Comparison of ENCODE assay signal across 11 cellular contexts in genomic region chr22:23892626-23893445, GRCh38. TPM values are rescaled to one million over a fixed set of nuclear protein-coding genes. Genes with fewer than 3 reads are reported as not detected.
DNase-seq lines count a peak whose midpoint lies in the region; ATAC-seq and TF ChIP-seq lines count a peak whose summit lies in the region.
"Had no signal": no experiment of that assay in that cellular context is flagged by ENCODE, and none has a peak within 500 bp of the region (broad histone marks: within the 10 kb centered on the region; RNA-seq: fewer than 3 reads in every experiment).

No MANE protein-coding gene starts in this region.

- peak overlapping the region; percentile 97 for H3K27ac Mint-ChIP-seq in CD4-positive, alpha-beta T cell
- H3K27ac Mint-ChIP-seq in activated naive CD8-positive, alpha-beta T cell treated with anti-CD3 and anti-CD28 coated beads, Interleukin-2, amount 50 U/mL, for 24 hours = peak overlapping the region; percentile 98
- peak overlapping the region; percentile 70 to 99 (median 97) for H3K27ac Mint-ChIP-seq in naive thymus-derived CD8-positive, alpha-beta T cell
- no peak overlapping the region for H3K27ac Mint-ChIP-seq in HFFc6

- H3K4me3 ChIP-seq in HUES64 (ENCODE audit: low read length) = peak overlapping the region; percentile 82; the same call in 1 of the 2 replicates

- peaks cover 29% of the 10 kb centered on the region for H3K4me1 Mint-ChIP-seq in CD4-positive, alpha-beta T cell (ENCODE audit: low read depth)
- peaks cover 26% of the 10 kb centered on the region for H3K4me1 Mint-ChIP-seq in activated naive CD8-positive, alpha-beta T cell treated with anti-CD3 and anti-CD28 coated beads, Interleukin-2, amount 50 U/mL, for 24 hours
- peaks cover 18 to 37% (median 27%) of the 10 kb centered on the region in 4 donors for H3K4me1 Mint-ChIP-seq in naive thymus-derived CD8-positive, alpha-beta T cell
- H3K4me1 Mint-ChIP-seq in HFFc6 (ENCODE audit: low read depth) = peaks cover 33% of the 10 kb centered on the region

- H3K9me3 ChIP-seq in CD4-positive, alpha-beta T cell (ENCODE audit: control insufficient read depth, low read length) = no peaks in the 10 kb centered on the region
- peaks cover 11% of the 10 kb centered on the region; the same call in 1 of the 2 replicates for H3K9me3 ChIP-seq in HUES64 (ENCODE audit: insufficient read depth, low read depth, low read length)
- H3K9me3 ChIP-seq: upper lobe of left lung had no signal

- H3K9me3 Mint-ChIP-seq in CD4-positive, alpha-beta T cell = no peaks in the 10 kb centered on the region
- no peaks in the 10 kb centered on the region for H3K9me3 Mint-ChIP-seq in activated naive CD8-positive, alpha-beta T cell treated with anti-CD3 and anti-CD28 coated beads, Interleukin-2, amount 50 U/mL, for 24 hours
- H3K9me3 Mint-ChIP-seq in naive thymus-derived CD8-positive, alpha-beta T cell = no peaks in the 10 kb centered on the region
- H3K9me3 Mint-ChIP-seq in HFFc6 = no peaks in the 10 kb centered on the region

- no peak overlapping the region for H3K9ac ChIP-seq in HUES64 (ENCODE audit: low read depth, low read length)

- H3K36me3 Mint-ChIP-seq in CD4-positive, alpha-beta T cell (ENCODE audit: low read depth) = peaks cover 38% of the 10 kb centered on the region
- peaks cover 28% of the 10 kb centered on the region for H3K36me3 Mint-ChIP-seq in activated naive CD8-positive, alpha-beta T cell treated with anti-CD3 and anti-CD28 coated beads, Interleukin-2, amount 50 U/mL, for 24 hours (ENCODE audit: low read depth)
- H3K36me3 Mint-ChIP-seq in naive thymus-derived CD8-positive, alpha-beta T cell = peaks cover 0 to 11% (median 2%) of the 10 kb centered on the region in 3 donors
- peaks cover 15% of the 10 kb centered on the region for H3K36me3 Mint-ChIP-seq in HFFc6 (ENCODE audit: low read depth)

- intact Hi-C loops in CD4-positive, alpha-beta T cell (cut with DNase I, micrococcal nuclease) = loop anchor here in 1 of 2 experiments (5.0 kb wide), 1 partner anchor 36 kb away; the partner anchor contains the start of gene SLC2A11

- H3K27me3 Mint-ChIP-seq in CD4-positive, alpha-beta T cell = no peaks in the 10 kb centered on the region
- no peaks in the 10 kb centered on the region for H3K27me3 Mint-ChIP-seq in activated naive CD8-positive, alpha-beta T cell treated with anti-CD3 and anti-CD28 coated beads, Interleukin-2, amount 50 U/mL, for 24 hours
- no peaks in the 10 kb centered on the region for H3K27me3 Mint-ChIP-seq in naive thymus-derived CD8-positive, alpha-beta T cell
- peaks cover 5% of the 10 kb centered on the region for H3K27me3 Mint-ChIP-seq in HFFc6 (ENCODE audit: insufficient read depth)

- peaks cover 24% of the 10 kb centered on the region for H3K4me1 ChIP-seq in HUES64 (ENCODE audit: insufficient read depth, low read length)

- CTCF ChIA-PET in CD4-positive, alpha-beta T cell (lab: Charles Lee) = interaction anchor here (1.3 to 2.2 kb wide), 4 partner anchors 21 to 43 kb away, joined by 4 to 16 read pairs (median 12); partner anchors contain the start of gene SLC2A11

- 89% methylated on average over 8 of the region's 8 CpGs for WGBS in HUES64

- H3K36me3 ChIP-seq in HUES64 (ENCODE audit: insufficient read depth, low read length) = peaks cover 22% of the 10 kb centered on the region

- H3K27ac ChIP-seq in CD4-positive, alpha-beta T cell (ENCODE audit: low read depth, low read length) = no peak overlapping the region
- H3K27ac ChIP-seq in HUES64 (ENCODE audit: low read depth, low read length) = no peak overlapping the region

- POLR2A ChIA-PET in CD4-positive, alpha-beta T cell (lab: Charles Lee) = interaction anchor here (0.7 to 3.3 kb wide), 6 partner anchors 20 to 534 kb away, joined by 3 to 89 read pairs (median 10); partner anchors contain the start of genes ADORA2A, SLC2A11, SMARCB1 and ZNF70
- POLR2A ChIA-PET in naive thymus-derived CD8-positive, alpha-beta T cell (lab: Charles Lee) = interaction anchor here (0.8 to 3.3 kb wide), 5 partner anchors 9 to 662 kb away, joined by 3 to 52 read pairs (median 26); partner anchors contain the start of genes GUCD1 and SLC2A11

- H3K27me3 ChIP-seq in CD4-positive, alpha-beta T cell (ENCODE audit: control insufficient read depth, insufficient read depth, low read length) = no peaks in the 10 kb centered on the region
- H3K27me3 ChIP-seq in HUES64 (ENCODE audit: insufficient read depth, low read length) = no peaks in the 10 kb centered on the region
- H3K27me3 ChIP-seq: upper lobe of left lung had no signal

- TF ChIP-seq CTCF in CD4-positive, alpha-beta T cell (IDR thresholded peaks at IDR 0.05) = no peak
- TF ChIP-seq CTCF in HFFc6 (IDR thresholded peaks at IDR 0.05) = no peak

- peak overlapping the region; percentile 95 for H3K4me3 Mint-ChIP-seq in CD4-positive, alpha-beta T cell
- H3K4me3 Mint-ChIP-seq in activated naive CD8-positive, alpha-beta T cell treated with anti-CD3 and anti-CD28 coated beads, Interleukin-2, amount 50 U/mL, for 24 hours = peak overlapping the region; percentile 91
- peak overlapping the region; percentile 84 to 96 (median 93) for H3K4me3 Mint-ChIP-seq in naive thymus-derived CD8-positive, alpha-beta T cell
- H3K4me3 Mint-ChIP-seq in HFFc6 = no peak overlapping the region; the same call in 1 of the 2 replicates

- no peak for DNase-seq in CD4-positive, alpha-beta T cell
- DNase-seq in activated naive CD8-positive, alpha-beta T cell treated with anti-CD3 and anti-CD28 coated beads, Interleukin-2, amount 50 U/mL, for 24 hours = no peak
- no peak for DNase-seq in naive thymus-derived CD8-positive, alpha-beta T cell
- DNase-seq in NCI-H1930 (lab: John Stamatoyannopoulos, UW) (no peak), DMS 273 (lab: John Stamatoyannopoulos, UW; ENCODE audit: unreplicated experiment) (no peak), A172 (ENCODE audit: low spot score) (no peak), HFFc6 (no peak)
- DNase-seq: NCI-H2029 treated with DMSO at 0.1 percent for 48 hours, Right ventricle myocardium superior had no signal

- ATAC-seq in CD4-positive, alpha-beta T cell (ENCODE audit: poor library complexity) = no peak
- no peak for ATAC-seq in activated naive CD8-positive, alpha-beta T cell treated with anti-CD3 and anti-CD28 coated beads, Interleukin-2, amount 50 U/mL, for 24 hours
- no peak for ATAC-seq in naive thymus-derived CD8-positive, alpha-beta T cell

RNA-seq across cellular contexts. Expression of gene MIF, which starts 1.3 kb away (rescaled TPM):
- total RNA-seq in CD4-positive, alpha-beta T cell = 100 to 1,000 TPM; 213 to 226 TPM
- polyA plus RNA-seq in HUES64 (2013, experiment 1 of 2) = 1,003 TPM
- polyA plus RNA-seq in HUES64 (2013, experiment 2 of 2) = 1,057 TPM
- total RNA-seq in naive thymus-derived CD8-positive, alpha-beta T cell = 100 to 1,000 TPM; 206 to 208 TPM
- 1,000 to 10,000 TPM; 1,088 to 1,264 (median 1,247) TPM for polyA plus RNA-seq in naive thymus-derived CD8-positive, alpha-beta T cell
- total RNA-seq in A172 (2014; rRNA removed; shearing (Covaris generic)) = 136 and 143 TPM in 2 replicates
- total RNA-seq in HFFc6 (2021; fragmentation: NEBNext Ultra II Directional; extraction: Animal tissue kit (Norgen Biotek cat#: 25700)) = 100 to 1,000 TPM; 625 to 741 (median 699) TPM

RNA-seq across cellular contexts. Expression of gene SLC2A11, which starts 35.2 kb away (rescaled TPM):
- 10 to 100 TPM in 1 of 2 experiments, 1 to 10 TPM in 1; 9.9 to 11.5 TPM for total RNA-seq in CD4-positive, alpha-beta T cell
- polyA plus RNA-seq in HUES64 (2013, experiment 1 of 2) = 10.3 TPM
- 8.8 TPM for polyA plus RNA-seq in HUES64 (2013, experiment 2 of 2)
- 10 to 100 TPM; 22.7 to 23.6 TPM for total RNA-seq in naive thymus-derived CD8-positive, alpha-beta T cell
- polyA plus RNA-seq in naive thymus-derived CD8-positive, alpha-beta T cell = 1 to 10 TPM; 3.6 to 8.5 (median 6.3) TPM
- 6.8 and 8.2 TPM in 2 replicates for total RNA-seq in A172 (2014; rRNA removed; shearing (Covaris generic))
- total RNA-seq in HFFc6 (2021; fragmentation: NEBNext Ultra II Directional; extraction: Animal tissue kit (Norgen Biotek cat#: 25700)) = 10 to 100 TPM in 4 of 6 experiments, 1 to 10 TPM in 2; 8.9 to 13.2 (median 10.5) TPM

RNA-seq across cellular contexts. Expression of gene DERL3, which starts 54.0 kb away (rescaled TPM):
- under 1 TPM; 0.66 to 0.98 TPM for total RNA-seq in CD4-positive, alpha-beta T cell
- 6.2 TPM for polyA plus RNA-seq in HUES64 (2013, experiment 1 of 2)
- 8.7 TPM for polyA plus RNA-seq in HUES64 (2013, experiment 2 of 2)
- 1 to 10 TPM; 1.7 to 2.0 TPM for total RNA-seq in naive thymus-derived CD8-positive, alpha-beta T cell
- not detected for polyA plus RNA-seq in naive thymus-derived CD8-positive, alpha-beta T cell
- 0.79 and 1.7 TPM in 2 replicates for total RNA-seq in A172 (2014; rRNA removed; shearing (Covaris generic))
- total RNA-seq in HFFc6 (2021; fragmentation: NEBNext Ultra II Directional; extraction: Animal tissue kit (Norgen Biotek cat#: 25700)) = under 1 TPM; 0.21 to 0.88 (median 0.40) TPM
